In genomic region chr1:20165522-20165951, GRCh38 we compare ENCODE assay signal across 12 cellular contexts. TPM values are rescaled to one million over a fixed set of nuclear protein-coding genes. Genes with fewer than 3 reads are reported as not detected.
A peak's percentile ranks its signal among the peaks of the same experiment; 100 is the strongest.
DNase-seq lines count a peak whose midpoint lies in the region; ATAC-seq and TF ChIP-seq lines count a peak whose summit lies in the region.
"Had no signal": no experiment of that assay in that cellular context is flagged by ENCODE, and none has a peak within 500 bp of the region (broad histone marks: within the 10 kb centered on the region; RNA-seq: fewer than 3 reads in every experiment).

No MANE protein-coding gene starts in this region.

- no peak overlapping the region for H3K4me3 ChIP-seq in BE2C (ENCODE audit: low read depth, low read length)
- H3K4me3 ChIP-seq in HL-60 (replicated peaks; ENCODE audit: insufficient read depth, low read length): no peak overlapping the region
- no peak overlapping the region for H3K4me3 ChIP-seq in uterus

- TF ChIP-seq CTCF in BE2C (IDR thresholded peaks at IDR 0.05; ENCODE audit: low read depth, low read length) (peak; percentile 51), HL-60 (IDR thresholded peaks at IDR 0.05; ENCODE audit: insufficient read depth, low read length) (peak; percentile 29), uterus (IDR thresholded peaks at IDR 0.05) (no peak)

- H3K4me1 ChIP-seq in BE2C (no peaks in the 10 kb centered on the region), uterus (no peaks in the 10 kb centered on the region)

- no peak for TF ChIP-seq POLR2A in uterus (IDR thresholded peaks at IDR 0.05)

- H3K36me3 ChIP-seq in BE2C (no peaks in the 10 kb centered on the region), uterus (no peaks in the 10 kb centered on the region)
- H3K36me3 ChIP-seq: neutrophil had no signal

- H3K9me3 ChIP-seq in BE2C (no peaks in the 10 kb centered on the region), uterus (peaks cover 0 to 6% of the 10 kb centered on the region in 2 donors)

- intact Hi-C loops in uterus (cut with DNase I; ENCODE audit: low total_unique reads): no loop called here

- no peak for ATAC-seq in GM21367 (IDR thresholded peaks at IDR 0.05; ENCODE audit: unreplicated experiment)

- DNase-seq in BE2C: no peak
- DNase-seq in HL-60 (ENCODE audit: low read depth in 1 of 2, low spot score in 1 of 2): peak; percentile 92 to 94
- peak; percentile 73 for DNase-seq in UCSD-AML1 (lab: John Stamatoyannopoulos, UW; ENCODE audit: unreplicated experiment)
- peak; percentile 20 for DNase-seq in iris pigment epithelial cell (ENCODE audit: low read depth)
- no peak for DNase-seq in activated CD4-positive, CD25-positive, alpha-beta regulatory T cell treated with anti-CD3 and anti-CD28 coated beads, Interleukin-2, amount 50 U/mL, for 72 hours
- DNase-seq in COLO668 (lab: John Stamatoyannopoulos, UW; ENCODE audit: unreplicated experiment): no peak
- DNase-seq in uterus: no peak
- DNase-seq: activated naive CD8-positive, alpha-beta T cell treated with anti-CD3 and anti-CD28 coated beads, Interleukin-2, amount 10 ng/mL, durations not matched to agents 7 days and 5 days; NCI-H2029 treated with DMSO at 0.1 percent for 48 hours had no signal

- no peaks in the 10 kb centered on the region for H3K27me3 ChIP-seq in BE2C
- no peaks in the 10 kb centered on the region for H3K27me3 ChIP-seq in HL-60 (ENCODE audit: insufficient read depth, poor library complexity, severe bottlenecking)
- H3K27me3 ChIP-seq in uterus: no peaks in the 10 kb centered on the region

- peak overlapping the region; percentile 47 for H3K27ac ChIP-seq in HL-60 (replicated peaks)
- H3K27ac ChIP-seq in uterus: no peak overlapping the region
- H3K27ac ChIP-seq: neutrophil had no signal

RNA-seq across cellular contexts. Expression of gene UBXN10, which starts 20.4 kb away (rescaled TPM):
- 1.2 TPM for polyA plus RNA-seq in BE2C (2012; ENCODE audit: insufficient read depth, insufficient read length, low read depth)
- 10 to 100 TPM in 1 of 4 donors, 1 to 10 TPM in 3; 1.2 to 11.3 (median 3.3) TPM for total RNA-seq in uterus

RNA-seq across cellular contexts. Expression of gene PLA2G2C, which starts 20.8 kb away (rescaled TPM):
- polyA plus RNA-seq in BE2C (2012; ENCODE audit: insufficient read depth, insufficient read length, low read depth): not detected
- not detected for total RNA-seq in uterus
- total RNA-seq: activated naive CD8-positive, alpha-beta T cell treated with anti-CD3 and anti-CD28 coated beads, Interleukin-2, amount 10 ng/mL, durations not matched to agents 7 days and 5 days; urinary bladder had no signal
- polyA plus RNA-seq: urinary bladder had no signal

RNA-seq across cellular contexts. Expression of gene PLA2G2F, which starts 26.4 kb away (rescaled TPM):
- polyA plus RNA-seq in BE2C (2012; ENCODE audit: insufficient read depth, insufficient read length, low read depth): not detected
- total RNA-seq in uterus: under 1 TPM in 1 of 4 donors, not detected in 3; 0.07 TPM
- total RNA-seq: activated naive CD8-positive, alpha-beta T cell treated with anti-CD3 and anti-CD28 coated beads, Interleukin-2, amount 10 ng/mL, durations not matched to agents 7 days and 5 days had no signal

RNA-seq across cellular contexts. Expression of gene PLA2G2D, which starts 46.2 kb away (rescaled TPM):
- 0.26 TPM for polyA plus RNA-seq in BE2C (2012; ENCODE audit: insufficient read depth, insufficient read length, low read depth)
- total RNA-seq in uterus: not detected
- total RNA-seq: activated naive CD8-positive, alpha-beta T cell treated with anti-CD3 and anti-CD28 coated beads, Interleukin-2, amount 10 ng/mL, durations not matched to agents 7 days and 5 days; urinary bladder had no signal
- polyA plus RNA-seq: urinary bladder had no signal

Comparison
In these comparisons a context has a peak if more than half of its experiments do, and no peak if none do; other contexts are left out.
1. DNase-seq: peak in HL-60 (2 of 2), UCSD-AML1 (single experiment) and iris pigment epithelial cell (single experiment); none in BE2C (single experiment), activated CD4-positive, CD25-positive, alpha-beta regulatory T cell treated with anti-CD3 and anti-CD28 coated beads, Interleukin-2, amount 50 U/mL, for 72 hours (single experiment), COLO668 (single experiment) and uterus (0 of 2).
2. CTCF ChIP-seq: peak in BE2C (single experiment) and HL-60 (single experiment); none in uterus (0 of 4).